17 cellular contexts compared by ENCODE assay signal in genomic region chr16:11333010-11333409, GRCh38. TPM values are rescaled to one million over a fixed set of nuclear protein-coding genes. Genes with fewer than 3 reads are reported as not detected.
DNase-seq lines count a peak whose midpoint lies in the region; ATAC-seq, FAIRE-seq and TF ChIP-seq lines count a peak whose summit lies in the region.
"Had no signal": no experiment of that assay in that cellular context is flagged by ENCODE, and none has a peak within 500 bp of the region (broad histone marks: within the 10 kb centered on the region; RNA-seq: fewer than 3 reads in every experiment).

No MANE protein-coding gene starts in this region.

- peaks cover 10% of the 10 kb centered on the region for H3K36me3 Mint-ChIP-seq in activated naive CD8-positive, alpha-beta T cell treated with anti-CD3 and anti-CD28 coated beads, Interleukin-2, amount 10 ng/mL, durations not matched to agents 7 days and 5 days
- no peaks in the 10 kb centered on the region for H3K36me3 Mint-ChIP-seq in activated naive CD8-positive, alpha-beta T cell treated with anti-CD3 and anti-CD28 coated beads, Interleukin-2, amount 50 U/mL, for 24 hours (ENCODE audit: low read depth)
- H3K36me3 Mint-ChIP-seq in stimulated activated memory B cell treated with anti-CD40 and anti-IgM and Interleukin-4, amounts not matched to agents 10 μg/mL and 1 μg/mL and 100 μg/mL, for 72 hours: no peaks in the 10 kb centered on the region
- H3K36me3 Mint-ChIP-seq: CD8-positive, alpha-beta T cell had no signal

- peak overlapping the region; percentile 29 for H4K91ac ChIP-seq in H1 (replicated peaks; ENCODE audit: insufficient read length, low read length)

- H2AK5ac ChIP-seq in H1 (ENCODE audit: low read depth, low read length): peak overlapping the region; percentile 75

- TF ChIP-seq EP300 in H1 (IDR thresholded peaks at IDR 0.05; ENCODE audit: borderline replicate concordance in 1 of 2, low read depth in 2 of 2, low read length in 2 of 2): no peak

- no peaks in the 10 kb centered on the region for H3K9me3 ChIP-seq in PC-9 (ENCODE audit: insufficient read depth, low read depth)
- H3K9me3 ChIP-seq in H1 (ENCODE audit: insufficient read depth in 2 of 2, low read depth in 1 of 2, low read length in 1 of 2): peaks cover 7 to 12% of the 10 kb centered on the region in 2 experiments; a peak in 2 of 4 replicates

- no peaks in the 10 kb centered on the region for H3K9me3 Mint-ChIP-seq in activated naive CD8-positive, alpha-beta T cell treated with anti-CD3 and anti-CD28 coated beads, Interleukin-2, amount 10 ng/mL, durations not matched to agents 7 days and 5 days
- H3K9me3 Mint-ChIP-seq in activated naive CD8-positive, alpha-beta T cell treated with anti-CD3 and anti-CD28 coated beads, Interleukin-2, amount 50 U/mL, for 24 hours: no peaks in the 10 kb centered on the region
- H3K9me3 Mint-ChIP-seq in stimulated activated memory B cell treated with anti-CD40 and anti-IgM and Interleukin-4, amounts not matched to agents 10 μg/mL and 1 μg/mL and 100 μg/mL, for 72 hours: no peaks in the 10 kb centered on the region
- H3K9me3 Mint-ChIP-seq: CD8-positive, alpha-beta T cell had no signal

- H3K79me2 ChIP-seq in PC-9 (ENCODE audit: low read depth): no peaks in the 10 kb centered on the region
- H3K79me2 ChIP-seq in H1 (ENCODE audit: control insufficient read depth in 1 of 2, insufficient read depth in 2 of 2, low read length in 2 of 2): no peaks in the 10 kb centered on the region

- CTCF ChIA-PET in PC-9 (lab: Charles Lee) (interaction anchor here (0.6 kb wide), 1 partner anchor 38 kb away, joined by 5 read pairs; no protein-coding TSS in a partner anchor), H1 (lab: Charles Lee; ENCODE audit: partially characterized antibody) (interaction anchor here (0.7 to 2.6 kb wide), 9 partner anchors 9 to 114 kb away, joined by 3 to 12 read pairs (median 3); partner anchors contain the start of gene SOCS1)

- H3K79me1 ChIP-seq in H1 (ENCODE audit: low read depth, low read length): no peaks in the 10 kb centered on the region

- no peak overlapping the region for H4K8ac ChIP-seq in H1 (ENCODE audit: extremely low read depth, insufficient read depth, low read length)

- H3K9ac ChIP-seq in H1 (replicated peaks in 1 of 4; ENCODE audit: extremely low read depth in 1 of 4, low read depth in 3 of 4, low read length in 3 of 4): no peak overlapping the region
- H3K9ac ChIP-seq: KMS-11 had no signal

- no peak overlapping the region for H3K56ac ChIP-seq in H1 (replicated peaks; ENCODE audit: insufficient read length, low read depth, low read length)

- no peak overlapping the region for H3K14ac ChIP-seq in H1 (ENCODE audit: insufficient read length)

- H3K23me2 ChIP-seq in H1 (ENCODE audit: low read depth, low read length): peaks cover 2% of the 10 kb centered on the region; the same call in 1 of the 2 replicates

- no peak overlapping the region for H3K4me3 Mint-ChIP-seq in activated naive CD8-positive, alpha-beta T cell treated with anti-CD3 and anti-CD28 coated beads, Interleukin-2, amount 10 ng/mL, durations not matched to agents 7 days and 5 days
- no peak overlapping the region for H3K4me3 Mint-ChIP-seq in activated naive CD8-positive, alpha-beta T cell treated with anti-CD3 and anti-CD28 coated beads, Interleukin-2, amount 50 U/mL, for 24 hours
- H3K4me3 Mint-ChIP-seq in stimulated activated memory B cell treated with anti-CD40 and anti-IgM and Interleukin-4, amounts not matched to agents 10 μg/mL and 1 μg/mL and 100 μg/mL, for 72 hours: no peak overlapping the region
- H3K4me3 Mint-ChIP-seq: CD8-positive, alpha-beta T cell had no signal

- no peak overlapping the region for H4K5ac ChIP-seq in H1 (ENCODE audit: insufficient read length, low read depth, low read length)

- H2BK5ac ChIP-seq in H1 (ENCODE audit: low read depth, low read length): no peak overlapping the region

- FAIRE-seq in H1 (lab: Jason Lieb, UNC): no peak

- H2BK120ac ChIP-seq in H1 (replicated peaks; ENCODE audit: low read depth, low read length): peak overlapping the region; percentile 76

- 88% methylated on average over 9 of the region's 9 CpGs; no CpG with 5 or more reads in 1 of the 2 experiments for WGBS in H1 (ENCODE audit: extremely low coverage in 1 of 2, insufficient coverage in 1 of 2, insufficient read length in 1 of 2, insufficient replicate concordance in 2 of 2, low coverage in 1 of 2, low lambda C conversion rate in 2 of 2, missing lambda C conversion rate in 1 of 2), 2 experiments

- H2BK20ac ChIP-seq in H1 (ENCODE audit: low read length): peak overlapping the region; percentile 68

- TF ChIP-seq CTCF in PC-9 (conservative IDR thresholded peaks at IDR 0.05): no peak
- no peak for TF ChIP-seq CTCF in H1 (IDR thresholded peaks at IDR 0.05; ENCODE audit: control extremely low read depth in 1 of 3, insufficient read depth in 1 of 3, low read depth in 1 of 3, low read length in 3 of 3)

- peaks cover 30% of the 10 kb centered on the region for H3K4me1 Mint-ChIP-seq in activated naive CD8-positive, alpha-beta T cell treated with anti-CD3 and anti-CD28 coated beads, Interleukin-2, amount 10 ng/mL, durations not matched to agents 7 days and 5 days
- peaks cover 26% of the 10 kb centered on the region for H3K4me1 Mint-ChIP-seq in activated naive CD8-positive, alpha-beta T cell treated with anti-CD3 and anti-CD28 coated beads, Interleukin-2, amount 50 U/mL, for 24 hours
- peaks cover 31% of the 10 kb centered on the region for H3K4me1 Mint-ChIP-seq in stimulated activated memory B cell treated with anti-CD40 and anti-IgM and Interleukin-4, amounts not matched to agents 10 μg/mL and 1 μg/mL and 100 μg/mL, for 72 hours

- H3K9me2 ChIP-seq in PC-9 (ENCODE audit: insufficient read depth): no peaks in the 10 kb centered on the region

- H3K27ac ChIP-seq in PC-9: peak overlapping the region; percentile 40; the same call in 1 of the 2 replicates
- no peak overlapping the region for H3K27ac ChIP-seq in H1 (ENCODE audit: low read depth, low read length)
- H3K27ac ChIP-seq: KMS-11 had no signal

- H3K18ac ChIP-seq in H1 (ENCODE audit: extremely low read depth, low read length): no peak overlapping the region

- H2BK15ac ChIP-seq in H1 (ENCODE audit: low read length): peak overlapping the region; percentile 21; the same call in 1 of the 2 replicates

- H3K36me3 ChIP-seq in PC-9 (ENCODE audit: low read depth): no peaks in the 10 kb centered on the region
- H3K36me3 ChIP-seq in H1 (ENCODE audit: control insufficient read depth in 2 of 4, insufficient read depth in 4 of 4, low read length in 3 of 4): no peaks in the 10 kb centered on the region; a peak in 1 of 8 replicates
- H3K36me3 ChIP-seq: BLaER1 treated with 17β-estradiol and CSF1 and Interleukin-3, amounts not matched to agents 10 nM and 100 nM had no signal

- H2AFZ ChIP-seq in PC-9 (no peak overlapping the region), H1 (ENCODE audit: low read length) (no peak overlapping the region)

- H3K27ac Mint-ChIP-seq in activated naive CD8-positive, alpha-beta T cell treated with anti-CD3 and anti-CD28 coated beads, Interleukin-2, amount 10 ng/mL, durations not matched to agents 7 days and 5 days: peak overlapping the region; percentile 16
- no peak overlapping the region for H3K27ac Mint-ChIP-seq in activated naive CD8-positive, alpha-beta T cell treated with anti-CD3 and anti-CD28 coated beads, Interleukin-2, amount 50 U/mL, for 24 hours
- peak overlapping the region; percentile 14 for H3K27ac Mint-ChIP-seq in stimulated activated memory B cell treated with anti-CD40 and anti-IgM and Interleukin-4, amounts not matched to agents 10 μg/mL and 1 μg/mL and 100 μg/mL, for 72 hours
- H3K27ac Mint-ChIP-seq: CD8-positive, alpha-beta T cell had no signal

- BruUV-seq in PC-9 (replicated peaks; lab: Mats Ljungman, UMichigan): no TSS peak

- intact Hi-C loops in PC-9 (cut with micrococcal nuclease; ENCODE audit: unreplicated experiment): no loop called here

- H3K27me3 Mint-ChIP-seq in activated naive CD8-positive, alpha-beta T cell treated with anti-CD3 and anti-CD28 coated beads, Interleukin-2, amount 10 ng/mL, durations not matched to agents 7 days and 5 days: no peaks in the 10 kb centered on the region
- no peaks in the 10 kb centered on the region for H3K27me3 Mint-ChIP-seq in activated naive CD8-positive, alpha-beta T cell treated with anti-CD3 and anti-CD28 coated beads, Interleukin-2, amount 50 U/mL, for 24 hours
- H3K27me3 Mint-ChIP-seq in stimulated activated memory B cell treated with anti-CD40 and anti-IgM and Interleukin-4, amounts not matched to agents 10 μg/mL and 1 μg/mL and 100 μg/mL, for 72 hours: no peaks in the 10 kb centered on the region

- H3F3A ChIP-seq in PC-9 (ENCODE audit: insufficient read depth, low read depth): peaks cover 24% of the 10 kb centered on the region; the same call in 1 of the 2 replicates

- POLR2A ChIA-PET in activated naive CD8-positive, alpha-beta T cell treated with anti-CD3 and anti-CD28 coated beads, Interleukin-2, amount 10 ng/mL, durations not matched to agents 7 days and 5 days (lab: Charles Lee): interaction anchor here (0.5 to 1.5 kb wide), 2 partner anchors 21 to 56 kb away, joined by 3 to 4 read pairs; no protein-coding TSS in a partner anchor
- POLR2A ChIA-PET in PC-9 (lab: Charles Lee; ENCODE audit: unreplicated experiment): interaction anchor here (0.6 kb wide), 1 partner anchor 78 kb away, joined by 3 read pairs; no protein-coding TSS in a partner anchor
- POLR2A ChIA-PET in H1 (lab: Charles Lee; ENCODE audit: partially characterized antibody): interaction anchor here (0.7 to 3.0 kb wide), 7 partner anchors 8 to 195 kb away, joined by 3 to 29 read pairs (median 6); partner anchors contain the start of gene SOCS1

- H3K23ac ChIP-seq in H1 (ENCODE audit: insufficient read length): no peak overlapping the region

- no peak for TF ChIP-seq POLR2A in H1 (IDR thresholded peaks at IDR 0.05; ENCODE audit: control extremely low read depth in 1 of 2, low read depth in 2 of 2, low read length in 2 of 2)

- ATAC-seq in activated naive CD8-positive, alpha-beta T cell treated with anti-CD3 and anti-CD28 coated beads, Interleukin-2, amount 10 ng/mL, durations not matched to agents 7 days and 5 days (ENCODE audit: low read depth): no peak
- ATAC-seq in activated naive CD8-positive, alpha-beta T cell treated with anti-CD3 and anti-CD28 coated beads, Interleukin-2, amount 50 U/mL, for 24 hours: no peak
- ATAC-seq in stimulated activated memory B cell treated with anti-CD40 and anti-IgM and Interleukin-4, amounts not matched to agents 10 μg/mL and 1 μg/mL and 100 μg/mL, for 72 hours: no peak
- ATAC-seq: CD8-positive, alpha-beta T cell had no signal

- H4K20me1 ChIP-seq in PC-9 (ENCODE audit: insufficient read depth) (no peaks in the 10 kb centered on the region), H1 (replicated peaks in 1 of 2; ENCODE audit: control insufficient read depth in 1 of 2, insufficient read depth in 2 of 2, low read length in 2 of 2) (no peaks in the 10 kb centered on the region)
- H4K20me1 ChIP-seq: BLaER1 treated with 17β-estradiol and CSF1 and Interleukin-3, amounts not matched to agents 10 nM and 100 nM had no signal

- no peaks in the 10 kb centered on the region for H3K27me3 ChIP-seq in PC-9 (ENCODE audit: insufficient read depth, low read depth)
- no peaks in the 10 kb centered on the region for H3K27me3 ChIP-seq in H1 (replicated peaks in 1 of 4; ENCODE audit: control insufficient read depth in 3 of 4, extremely low read depth in 1 of 4, insufficient read depth in 3 of 4, low read length in 3 of 4)
- H3K27me3 ChIP-seq: BLaER1 treated with 17β-estradiol and CSF1 and Interleukin-3, amounts not matched to agents 10 nM and 100 nM had no signal

- H3K4me3 ChIP-seq in PC-9 (no peak overlapping the region), H1 (ENCODE audit: extremely low read depth in 1 of 4, insufficient read depth in 2 of 4, low read depth in 3 of 4, low read length in 4 of 4) (no peak overlapping the region)
- H3K4me3 ChIP-seq: BLaER1 treated with 17β-estradiol and CSF1 and Interleukin-3, amounts not matched to agents 10 nM and 100 nM had no signal

- peak overlapping the region; percentile 32; the same call in 1 of the 2 replicates for H3K4me2 ChIP-seq in PC-9
- H3K4me2 ChIP-seq in H1 (ENCODE audit: insufficient read depth in 1 of 2, low read depth in 2 of 2, low read length in 2 of 2): no peak overlapping the region
- H3K4me2 ChIP-seq: KMS-11 had no signal

- peak overlapping the region; percentile 84; the same call in 1 of the 2 replicates for H2BK12ac ChIP-seq in H1 (ENCODE audit: low read depth, low read length)

- no peak for TF ChIP-seq RAD21 in H1 (IDR thresholded peaks at IDR 0.05 in 1 of 2, conservative IDR thresholded peaks at IDR 0.05 in 1 of 2; ENCODE audit: low read depth in 2 of 2, low read length in 2 of 2)

- H3K4me1 ChIP-seq in PC-9 (replicated peaks; ENCODE audit: insufficient read depth): peaks cover 22% of the 10 kb centered on the region
- H3K4me1 ChIP-seq in H1 (replicated peaks in 1 of 4; ENCODE audit: control insufficient read depth in 3 of 4, insufficient read depth in 4 of 4, low read length in 3 of 4): peaks cover 3 to 6% (median 4%) of the 10 kb centered on the region in 4 experiments; a peak in 6 of 7 replicates

- H3K4ac ChIP-seq in H1 (replicated peaks; ENCODE audit: insufficient read length, low read depth, low read length): peak overlapping the region; percentile 47

- no peak for DNase-seq in activated naive CD8-positive, alpha-beta T cell treated with anti-CD3 and anti-CD28 coated beads, Interleukin-2, amount 10 ng/mL, durations not matched to agents 7 days and 5 days
- DNase-seq in activated naive CD8-positive, alpha-beta T cell treated with anti-CD3 and anti-CD28 coated beads, Interleukin-2, amount 50 U/mL, for 24 hours: no peak
- DNase-seq in PC-9: no peak
- no peak for DNase-seq in H1 (ENCODE audit: low read depth in 1 of 2, low spot score in 2 of 2)
- DNase-seq in COR-L47 (lab: John Stamatoyannopoulos, UW): no peak
- DNase-seq in kidney tubule cell (ENCODE audit: low spot score): no peak
- DNase-seq: CD8-positive, alpha-beta T cell; DMS79; MV-4-11; NCI-H1694 treated with DMSO at 0.1 percent for 48 hours; NCI-H2227 treated with DMSO at 0.1 percent for 48 hours; NCI-H82 had no signal

RNA-seq across cellular contexts. Expression of gene RMI2, which starts 12.2 kb away (rescaled TPM):
- total RNA-seq in activated naive CD8-positive, alpha-beta T cell treated with anti-CD3 and anti-CD28 coated beads, Interleukin-2, amount 10 ng/mL, durations not matched to agents 7 days and 5 days: 10 to 100 TPM; 89.8 to 93.0 TPM
- total RNA-seq in PC-9 (2021): 29.0 and 38.0 TPM in 2 replicates
- 96.0 and 96.9 TPM in 2 replicates for total RNA-seq in H1 (2021; fragmentation: NEBNext Ultra II Directional; extraction: Animal tissue kit (Norgen Biotek cat#: 25700))
- 47.9 and 58.2 TPM in 2 replicates for polyA plus RNA-seq in H1 (2011; rRNA removed)
- 78.9 TPM for polyA plus RNA-seq in H1 (2011; cell fraction: cytosol; rRNA removed)
- 19.3 TPM for polyA plus RNA-seq in H1 (2011; cell fraction: nucleus; rRNA removed)
- polyA plus RNA-seq in H1 (2012, experiment 1 of 2): 71.5 to 77.9 TPM (median 76.5 TPM) in 4 replicates
- polyA plus RNA-seq in H1 (2012, experiment 2 of 2): 74.2 TPM
- polyA plus RNA-seq in H1 (2013, experiment 1 of 2): 71.5 TPM
- polyA plus RNA-seq in H1 (2013, experiment 2 of 2): 71.5 TPM
- polyA minus RNA-seq in H1 (2011; rRNA and poly(A)+ RNA removed): 29.7 and 43.5 TPM in 2 replicates
- polyA minus RNA-seq in H1 (2011; cell fraction: cytosol; rRNA and poly(A)+ RNA removed): 27.9 TPM
- polyA minus RNA-seq in H1 (2011; cell fraction: nucleus; rRNA and poly(A)+ RNA removed): 24.2 TPM

RNA-seq across cellular contexts. Expression of gene PRM1, which starts 51.9 kb away (rescaled TPM):
- total RNA-seq in activated naive CD8-positive, alpha-beta T cell treated with anti-CD3 and anti-CD28 coated beads, Interleukin-2, amount 10 ng/mL, durations not matched to agents 7 days and 5 days: not detected
- not detected in 2 replicates for total RNA-seq in PC-9 (2021)
- total RNA-seq in H1 (2021; fragmentation: NEBNext Ultra II Directional; extraction: Animal tissue kit (Norgen Biotek cat#: 25700)): 0.82 and 0.92 TPM in 2 replicates
- 0.54 TPM in 1 of 2 replicates, not detected in the other for polyA plus RNA-seq in H1 (2011; rRNA removed)
- polyA plus RNA-seq in H1 (2011; cell fraction: cytosol; rRNA removed): 0.65 TPM
- polyA plus RNA-seq in H1 (2011; cell fraction: nucleus; rRNA removed): 0.47 TPM
- 0.60 to 1.1 TPM in 2 of 4 replicates, not detected in the others for polyA plus RNA-seq in H1 (2012, experiment 1 of 2)
- polyA plus RNA-seq in H1 (2012, experiment 2 of 2): not detected
- polyA plus RNA-seq in H1 (2013, experiment 1 of 2): 1.3 TPM
- 0.68 TPM for polyA plus RNA-seq in H1 (2013, experiment 2 of 2)
- not detected in 2 replicates for polyA minus RNA-seq in H1 (2011; rRNA and poly(A)+ RNA removed)
- polyA minus RNA-seq in H1 (2011; cell fraction: cytosol; rRNA and poly(A)+ RNA removed): not detected
- polyA minus RNA-seq in H1 (2011; cell fraction: nucleus; rRNA and poly(A)+ RNA removed): not detected
- total RNA-seq: A673; CD8-positive, alpha-beta T cell; H4 had no signal

RNA-seq across cellular contexts. Expression of gene PRM2, which starts 56.7 kb away (rescaled TPM):
- total RNA-seq in activated naive CD8-positive, alpha-beta T cell treated with anti-CD3 and anti-CD28 coated beads, Interleukin-2, amount 10 ng/mL, durations not matched to agents 7 days and 5 days: not detected
- not detected in 2 replicates for total RNA-seq in PC-9 (2021)
- not detected in 2 replicates for total RNA-seq in H1 (2021; fragmentation: NEBNext Ultra II Directional; extraction: Animal tissue kit (Norgen Biotek cat#: 25700))
- not detected in 2 replicates for polyA plus RNA-seq in H1 (2011; rRNA removed)
- polyA plus RNA-seq in H1 (2011; cell fraction: cytosol; rRNA removed): not detected
- not detected for polyA plus RNA-seq in H1 (2011; cell fraction: nucleus; rRNA removed)
- not detected in 4 replicates for polyA plus RNA-seq in H1 (2012, experiment 1 of 2)
- not detected for polyA plus RNA-seq in H1 (2012, experiment 2 of 2)
- not detected for polyA plus RNA-seq in H1 (2013, experiment 1 of 2)
- not detected for polyA plus RNA-seq in H1 (2013, experiment 2 of 2)
- not detected in 2 replicates for polyA minus RNA-seq in H1 (2011; rRNA and poly(A)+ RNA removed)
- not detected for polyA minus RNA-seq in H1 (2011; cell fraction: cytosol; rRNA and poly(A)+ RNA removed)
- polyA minus RNA-seq in H1 (2011; cell fraction: nucleus; rRNA and poly(A)+ RNA removed): not detected
- total RNA-seq: A673; CD8-positive, alpha-beta T cell; H4 had no signal

RNA-seq across cellular contexts. Expression of gene PRM3, which starts 59.6 kb away (rescaled TPM):
- not detected for total RNA-seq in activated naive CD8-positive, alpha-beta T cell treated with anti-CD3 and anti-CD28 coated beads, Interleukin-2, amount 10 ng/mL, durations not matched to agents 7 days and 5 days
- not detected in 2 replicates for total RNA-seq in PC-9 (2021)
- total RNA-seq in H1 (2021; fragmentation: NEBNext Ultra II Directional; extraction: Animal tissue kit (Norgen Biotek cat#: 25700)): not detected in 2 replicates
- not detected in 2 replicates for polyA plus RNA-seq in H1 (2011; rRNA removed)
- polyA plus RNA-seq in H1 (2011; cell fraction: cytosol; rRNA removed): not detected
- not detected for polyA plus RNA-seq in H1 (2011; cell fraction: nucleus; rRNA removed)
- polyA plus RNA-seq in H1 (2012, experiment 1 of 2): not detected in 4 replicates
- polyA plus RNA-seq in H1 (2012, experiment 2 of 2): not detected
- not detected for polyA plus RNA-seq in H1 (2013, experiment 1 of 2)
- polyA plus RNA-seq in H1 (2013, experiment 2 of 2): not detected
- polyA minus RNA-seq in H1 (2011; rRNA and poly(A)+ RNA removed): not detected in 2 replicates
- polyA minus RNA-seq in H1 (2011; cell fraction: cytosol; rRNA and poly(A)+ RNA removed): not detected
- polyA minus RNA-seq in H1 (2011; cell fraction: nucleus; rRNA and poly(A)+ RNA removed): not detected
- total RNA-seq: A673; CD8-positive, alpha-beta T cell; H4 had no signal
